Comparison of ENCODE assay signal across 1 cellular context in the genomic region with DNA sequence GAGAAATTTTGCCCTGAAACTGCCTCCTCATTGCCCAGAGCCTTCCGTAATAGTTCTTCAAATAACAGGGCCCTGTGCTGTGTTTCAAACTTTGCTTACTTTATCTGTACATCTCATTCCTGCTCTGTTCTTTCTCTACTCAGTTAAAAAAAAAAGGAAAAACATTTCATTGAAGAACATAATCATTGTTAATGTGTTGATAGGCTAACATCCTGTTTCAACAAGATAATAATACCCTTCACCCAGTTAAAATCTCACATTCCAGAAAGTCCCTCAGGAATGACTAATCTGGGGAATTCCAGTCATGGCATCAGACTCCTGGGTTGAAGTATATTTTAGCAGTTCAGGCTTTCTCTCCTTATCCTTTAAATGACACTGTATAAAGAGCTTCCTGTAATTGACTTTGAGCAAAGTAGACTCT.
TF ChIP-seq lines count a peak whose summit lies in the region.

No MANE protein-coding gene starts in this region.

TF ChIP-seq in H1, 55 proteins besides CTCF, POLR2A, EP300 and RAD21 (continued from another document):
- TF ChIP-seq, protein P1, sequence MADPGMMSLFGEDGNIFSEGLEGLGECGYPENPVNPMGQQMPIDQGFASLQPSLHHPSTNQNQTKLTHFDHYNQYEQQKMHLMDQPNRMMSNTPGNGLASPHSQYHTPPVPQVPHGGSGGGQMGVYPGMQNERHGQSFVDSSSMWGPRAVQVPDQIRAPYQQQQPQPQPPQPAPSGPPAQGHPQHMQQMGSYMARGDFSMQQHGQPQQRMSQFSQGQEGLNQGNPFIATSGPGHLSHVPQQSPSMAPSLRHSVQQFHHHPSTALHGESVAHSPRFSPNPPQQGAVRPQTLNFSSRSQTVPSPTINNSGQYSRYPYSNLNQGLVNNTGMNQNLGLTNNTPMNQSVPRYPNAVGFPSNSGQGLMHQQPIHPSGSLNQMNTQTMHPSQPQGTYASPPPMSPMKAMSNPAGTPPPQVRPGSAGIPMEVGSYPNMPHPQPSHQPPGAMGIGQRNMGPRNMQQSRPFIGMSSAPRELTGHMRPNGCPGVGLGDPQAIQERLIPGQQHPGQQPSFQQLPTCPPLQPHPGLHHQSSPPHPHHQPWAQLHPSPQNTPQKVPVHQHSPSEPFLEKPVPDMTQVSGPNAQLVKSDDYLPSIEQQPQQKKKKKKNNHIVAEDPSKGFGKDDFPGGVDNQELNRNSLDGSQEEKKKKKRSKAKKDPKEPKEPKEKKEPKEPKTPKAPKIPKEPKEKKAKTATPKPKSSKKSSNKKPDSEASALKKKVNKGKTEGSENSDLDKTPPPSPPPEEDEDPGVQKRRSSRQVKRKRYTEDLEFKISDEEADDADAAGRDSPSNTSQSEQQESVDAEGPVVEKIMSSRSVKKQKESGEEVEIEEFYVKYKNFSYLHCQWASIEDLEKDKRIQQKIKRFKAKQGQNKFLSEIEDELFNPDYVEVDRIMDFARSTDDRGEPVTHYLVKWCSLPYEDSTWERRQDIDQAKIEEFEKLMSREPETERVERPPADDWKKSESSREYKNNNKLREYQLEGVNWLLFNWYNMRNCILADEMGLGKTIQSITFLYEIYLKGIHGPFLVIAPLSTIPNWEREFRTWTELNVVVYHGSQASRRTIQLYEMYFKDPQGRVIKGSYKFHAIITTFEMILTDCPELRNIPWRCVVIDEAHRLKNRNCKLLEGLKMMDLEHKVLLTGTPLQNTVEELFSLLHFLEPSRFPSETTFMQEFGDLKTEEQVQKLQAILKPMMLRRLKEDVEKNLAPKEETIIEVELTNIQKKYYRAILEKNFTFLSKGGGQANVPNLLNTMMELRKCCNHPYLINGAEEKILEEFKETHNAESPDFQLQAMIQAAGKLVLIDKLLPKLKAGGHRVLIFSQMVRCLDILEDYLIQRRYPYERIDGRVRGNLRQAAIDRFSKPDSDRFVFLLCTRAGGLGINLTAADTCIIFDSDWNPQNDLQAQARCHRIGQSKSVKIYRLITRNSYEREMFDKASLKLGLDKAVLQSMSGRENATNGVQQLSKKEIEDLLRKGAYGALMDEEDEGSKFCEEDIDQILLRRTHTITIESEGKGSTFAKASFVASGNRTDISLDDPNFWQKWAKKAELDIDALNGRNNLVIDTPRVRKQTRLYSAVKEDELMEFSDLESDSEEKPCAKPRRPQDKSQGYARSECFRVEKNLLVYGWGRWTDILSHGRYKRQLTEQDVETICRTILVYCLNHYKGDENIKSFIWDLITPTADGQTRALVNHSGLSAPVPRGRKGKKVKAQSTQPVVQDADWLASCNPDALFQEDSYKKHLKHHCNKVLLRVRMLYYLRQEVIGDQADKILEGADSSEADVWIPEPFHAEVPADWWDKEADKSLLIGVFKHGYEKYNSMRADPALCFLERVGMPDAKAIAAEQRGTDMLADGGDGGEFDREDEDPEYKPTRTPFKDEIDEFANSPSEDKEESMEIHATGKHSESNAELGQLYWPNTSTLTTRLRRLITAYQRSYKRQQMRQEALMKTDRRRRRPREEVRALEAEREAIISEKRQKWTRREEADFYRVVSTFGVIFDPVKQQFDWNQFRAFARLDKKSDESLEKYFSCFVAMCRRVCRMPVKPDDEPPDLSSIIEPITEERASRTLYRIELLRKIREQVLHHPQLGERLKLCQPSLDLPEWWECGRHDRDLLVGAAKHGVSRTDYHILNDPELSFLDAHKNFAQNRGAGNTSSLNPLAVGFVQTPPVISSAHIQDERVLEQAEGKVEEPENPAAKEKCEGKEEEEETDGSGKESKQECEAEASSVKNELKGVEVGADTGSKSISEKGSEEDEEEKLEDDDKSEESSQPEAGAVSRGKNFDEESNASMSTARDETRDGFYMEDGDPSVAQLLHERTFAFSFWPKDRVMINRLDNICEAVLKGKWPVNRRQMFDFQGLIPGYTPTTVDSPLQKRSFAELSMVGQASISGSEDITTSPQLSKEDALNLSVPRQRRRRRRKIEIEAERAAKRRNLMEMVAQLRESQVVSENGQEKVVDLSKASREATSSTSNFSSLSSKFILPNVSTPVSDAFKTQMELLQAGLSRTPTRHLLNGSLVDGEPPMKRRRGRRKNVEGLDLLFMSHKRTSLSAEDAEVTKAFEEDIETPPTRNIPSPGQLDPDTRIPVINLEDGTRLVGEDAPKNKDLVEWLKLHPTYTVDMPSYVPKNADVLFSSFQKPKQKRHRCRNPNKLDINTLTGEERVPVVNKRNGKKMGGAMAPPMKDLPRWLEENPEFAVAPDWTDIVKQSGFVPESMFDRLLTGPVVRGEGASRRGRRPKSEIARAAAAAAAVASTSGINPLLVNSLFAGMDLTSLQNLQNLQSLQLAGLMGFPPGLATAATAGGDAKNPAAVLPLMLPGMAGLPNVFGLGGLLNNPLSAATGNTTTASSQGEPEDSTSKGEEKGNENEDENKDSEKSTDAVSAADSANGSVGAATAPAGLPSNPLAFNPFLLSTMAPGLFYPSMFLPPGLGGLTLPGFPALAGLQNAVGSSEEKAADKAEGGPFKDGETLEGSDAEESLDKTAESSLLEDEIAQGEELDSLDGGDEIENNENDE (IDR thresholded peaks at IDR 0.05; ENCODE audit: insufficient replicate concordance, low read length), result no peak
- no peak for TF ChIP-seq NRF1 (IDR thresholded peaks at IDR 0.05; ENCODE audit: low read depth, low read length)
- no peak for TF ChIP-seq TBP (IDR thresholded peaks at IDR 0.05; ENCODE audit: low read depth, low read length)
- no peak for TF ChIP-seq NANOG (IDR thresholded peaks at IDR 0.05; ENCODE audit: insufficient read depth, low read depth, low read length, poor library complexity, severe bottlenecking)
- no peak for TF ChIP-seq JUN (IDR thresholded peaks at IDR 0.05; ENCODE audit: low read depth, low read length)
- TF ChIP-seq KDM4A (IDR thresholded peaks at IDR 0.05; ENCODE audit: low read depth, low read length, severe bottlenecking), result no peak
- TF ChIP-seq SP1 (IDR thresholded peaks at IDR 0.05; ENCODE audit: low read depth, low read length), result peak; percentile 54; the same call in 1 of the 2 replicates
- no peak for TF ChIP-seq RFX5 (IDR thresholded peaks at IDR 0.05; ENCODE audit: borderline replicate concordance, low read depth, low read length)
- TF ChIP-seq SIRT6 (IDR thresholded peaks at IDR 0.05; ENCODE audit: low read length), result no peak
- TF ChIP-seq, protein P2, sequence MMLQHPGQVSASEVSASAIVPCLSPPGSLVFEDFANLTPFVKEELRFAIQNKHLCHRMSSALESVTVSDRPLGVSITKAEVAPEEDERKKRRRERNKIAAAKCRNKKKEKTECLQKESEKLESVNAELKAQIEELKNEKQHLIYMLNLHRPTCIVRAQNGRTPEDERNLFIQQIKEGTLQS (IDR thresholded peaks at IDR 0.05; ENCODE audit: insufficient read depth, low read depth, low read length), result no peak
- TF ChIP-seq JUND (IDR thresholded peaks at IDR 0.05; ENCODE audit: low read length), result peak; percentile 44; the same call in 1 of the 2 replicates
- TF ChIP-seq ZNF274 (IDR thresholded peaks at IDR 0.05; ENCODE audit: borderline replicate concordance, extremely low read depth, low read length), result no peak
- no peak for TF ChIP-seq CBX8 (IDR thresholded peaks at IDR 0.05; ENCODE audit: borderline replicate concordance, low read depth, low read length)
